8 cellular contexts compared by ENCODE assay signal in the genomic region with DNA sequence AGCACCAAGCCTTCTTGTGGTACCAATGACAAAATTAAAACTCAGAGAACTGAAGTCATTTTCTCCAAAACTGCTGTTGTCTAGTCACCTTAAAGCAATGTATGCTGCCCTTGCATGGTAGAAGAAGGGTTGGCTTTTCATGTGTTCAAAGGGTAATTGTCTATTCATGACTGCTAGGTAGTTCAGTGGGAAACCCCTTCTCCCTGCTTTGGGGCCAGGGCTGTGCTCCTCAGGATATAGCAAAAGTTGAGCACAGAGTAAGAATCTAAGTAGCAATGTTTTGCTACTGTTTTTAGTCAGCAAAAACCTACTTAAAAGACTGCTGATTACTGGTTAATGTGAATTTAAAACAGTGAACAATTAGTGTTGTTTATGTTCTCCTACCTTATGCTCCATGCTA. TPM values are rescaled to one million over a fixed set of nuclear protein-coding genes. Genes with fewer than 3 reads are reported as not detected.
"Had no signal": no experiment of that assay in that cellular context is flagged by ENCODE, and none has a peak within 500 bp of the region (broad histone marks: within the 10 kb centered on the region; RNA-seq: fewer than 3 reads in every experiment).

No MANE protein-coding gene starts in this region.

- H3K4me3 Mint-ChIP-seq: GM23338, H9 had no signal

- H3K9me3 Mint-ChIP-seq: GM23338 had no signal

- DNase-seq: H9, HCEC 1CT, IMR-90 had no signal

- ATAC-seq: GM23338 had no signal

- FAIRE-seq: H1, H54, HTR-8/SVneo had no signal

- H3K27ac Mint-ChIP-seq: GM23338, H9 had no signal

RNA-seq across cellular contexts. Expression of gene FAM9B, which starts 30.8 kb away (rescaled TPM):
- total RNA-seq: GM23338, H1, H9, HT-29, IMR-90 had no signal
